1 cellular context compared by ENCODE assay signal in the genomic region with DNA sequence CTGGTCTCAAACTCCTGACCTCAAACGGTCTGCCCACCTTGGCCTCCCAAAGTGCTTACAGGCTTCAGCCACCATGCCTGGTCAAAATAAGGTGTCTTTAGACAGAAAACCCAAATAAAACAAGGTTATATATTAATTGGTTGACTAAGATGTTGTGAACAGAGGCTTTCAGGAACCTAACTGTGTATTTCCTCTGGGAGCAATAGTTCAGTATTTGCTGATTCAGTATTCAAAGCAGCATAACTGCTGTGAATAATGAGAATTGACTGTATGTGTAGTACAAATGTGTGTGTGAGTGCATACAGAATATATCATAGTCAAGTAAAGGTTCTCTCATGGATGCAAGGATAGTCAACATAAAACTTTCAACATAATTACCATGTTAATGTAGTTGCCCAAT.
TF ChIP-seq lines count a peak whose summit lies in the region.

No MANE protein-coding gene starts in this region.

TF ChIP-seq in HEK293, 187 proteins besides CTCF, POLR2A, EP300 and RAD21 (continued from another document):
- TF ChIP-seq TRIM28 (IDR thresholded peaks at IDR 0.05; ENCODE audit: borderline replicate concordance, low read length): no peak
- TF ChIP-seq ZNF558 (tag by site-specific recombination; IDR thresholded peaks at IDR 0.05): no peak
